ENCODE assay signal across 8 cellular contexts in genomic region chr3:174440741-174441587, GRCh38.
DNase-seq lines count a peak whose midpoint lies in the region; ATAC-seq and TF ChIP-seq lines count a peak whose summit lies in the region.

No MANE protein-coding gene starts in this region.

- CTCF ChIA-PET in AG04450 (lab: Charles Lee): interaction anchor here (0.7 to 2.1 kb wide), 5 partner anchors 57 to 1989 kb away, joined by 3 to 8 read pairs (median 3); no protein-coding TSS in a partner anchor

- no peaks in the 10 kb centered on the region for H3K9me3 ChIP-seq in AG04450 (ENCODE audit: control insufficient read depth, insufficient read depth, low read length)

- TF ChIP-seq POLR2A in lower leg skin (IDR thresholded peaks at IDR 0.05): no peak

- peak overlapping the region; percentile 99 for H3K27ac ChIP-seq in AG04450 (ENCODE audit: low read depth, low read length)

- H3K4me3 ChIP-seq in AG04450 (ENCODE audit: low read depth, low read length) (peak overlapping the region; percentile 72), lower leg skin (ENCODE audit: low read depth, poor library complexity, severe bottlenecking) (peak overlapping the region; percentile 71)

- DNase-seq in AG04450 (ENCODE audit: low read depth, low spot score) (peak; percentile 79), NCI-H2171 (lab: John Stamatoyannopoulos, UW) (peak; percentile 93), ecto neural progenitor cell (ENCODE audit: low spot score) (peak; percentile 90), lower leg skin (ENCODE audit: low spot score in 2 of 2) (peak; percentile 82 to 96)
- peak; percentile 2 to 7 for DNase-seq in activated CD4-positive, alpha-beta T cell treated with anti-CD3 and anti-CD28 coated beads for 4 hours
- DNase-seq in stimulated activated CD4-positive, alpha-beta T cell treated with anti-CD3 and anti-CD28 coated beads, Interleukin-4, amount 100 ng/mL, for 24 hours: peak; percentile 31

- intact Hi-C loops in lower leg skin (cut with DNase I; ENCODE audit: low total_unique reads): no loop called here

- POLR2A ChIA-PET in AG04450 (lab: Yijun Ruan, JAX): interaction anchor here (0.7 to 2.0 kb wide), 16 partner anchors 9 to 1989 kb away, joined by 3 to 7 read pairs (median 3); no protein-coding TSS in a partner anchor

- TF ChIP-seq CTCF in AG04450 (IDR thresholded peaks at IDR 0.05; ENCODE audit: low read depth, low read length): no peak
- TF ChIP-seq CTCF in lower leg skin (IDR thresholded peaks at IDR 0.05): no peak

- no peaks in the 10 kb centered on the region for H3K27me3 ChIP-seq in AG04450 (ENCODE audit: control insufficient read depth, insufficient read depth, low read length)

- ATAC-seq in GM18868 (IDR thresholded peaks at IDR 0.05; ENCODE audit: unreplicated experiment) (peak; percentile 87), HG03135 (IDR thresholded peaks at IDR 0.05; ENCODE audit: unreplicated experiment) (peak; percentile 72)

- 0 to 1% methylated on average over 71 to 103 of the region's 107 CpGs for WGBS in lower leg skin, 2 donors

Comparison
In these comparisons a context has a peak if more than half of its experiments do, and no peak if none do; other contexts are left out.
1. Peak in every context shown above with its lines: DNase-seq, ATAC-seq, H3K4me3 ChIP-seq and H3K27ac ChIP-seq.
2. DNase-seq: peak in every context shown above with its lines; median percentile 93 in NCI-H2171; 90 in ecto neural progenitor cell; 89 in lower leg skin; 79 in AG04450; 31 in stimulated activated CD4-positive, alpha-beta T cell treated with anti-CD3 and anti-CD28 coated beads, Interleukin-4, amount 100 ng/mL, for 24 hours; 4 in activated CD4-positive, alpha-beta T cell treated with anti-CD3 and anti-CD28 coated beads for 4 hours.